In the genomic region with DNA sequence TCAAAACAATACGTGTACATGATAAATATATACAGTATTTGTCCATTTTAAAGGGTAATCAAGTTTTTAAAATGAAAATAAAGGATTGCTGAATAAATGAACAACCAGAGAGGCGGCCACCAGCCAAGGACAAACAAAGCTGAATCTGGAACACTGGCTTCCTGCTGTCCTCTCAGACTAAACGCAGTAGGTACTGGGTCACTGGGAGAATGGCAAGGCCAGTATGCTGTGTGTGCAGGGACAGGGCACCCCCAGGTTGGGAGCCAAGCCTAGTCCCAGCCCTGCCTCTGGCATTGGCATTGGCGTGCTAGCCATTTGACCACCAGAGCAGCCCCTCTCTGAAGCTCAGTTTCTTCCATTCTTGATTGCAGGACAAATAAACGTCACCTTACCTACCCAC, we compare ENCODE assay signal across 18 cellular contexts. TPM values are rescaled to one million over a fixed set of nuclear protein-coding genes. Genes with fewer than 3 reads are reported as not detected.
A peak's percentile ranks its signal among the peaks of the same experiment; 100 is the strongest.
DNase-seq lines count a peak whose midpoint lies in the region; ATAC-seq and TF ChIP-seq lines count a peak whose summit lies in the region.
"Had no signal": no experiment of that assay in that cellular context is flagged by ENCODE, and none has a peak within 500 bp of the region (broad histone marks: within the 10 kb centered on the region; RNA-seq: fewer than 3 reads in every experiment).

No MANE protein-coding gene starts in this region.

- no peak overlapping the region for H3K4me3 Mint-ChIP-seq in brain
- H3K4me3 Mint-ChIP-seq in nephron progenitor cell: no peak overlapping the region
- H3K4me3 Mint-ChIP-seq in T-helper 2 cell treated with Interferon-gamma antibody and Interleukin-4, amounts not matched to agents 5 μg/mL and 100 μg/mL, for 36 hours: no peak overlapping the region
- no peak overlapping the region for H3K4me3 Mint-ChIP-seq in effector memory CD8-positive, alpha-beta T cell
- H3K4me3 Mint-ChIP-seq: CD14-positive monocyte had no signal

- no peak overlapping the region for H3K4me3 ChIP-seq in gastrocnemius medialis
- H3K4me3 ChIP-seq: A549, Peyer's patch had no signal

- ATAC-seq in gastrocnemius medialis: no peak
- no peak for ATAC-seq in effector memory CD8-positive, alpha-beta T cell (replicated peaks)
- ATAC-seq: A549, HCT116 had no signal

- H3K4me1 ChIP-seq in gastrocnemius medialis: peaks cover 65 to 74% of the 10 kb centered on the region in 2 donors

- no peaks in the 10 kb centered on the region for H3K9me3 ChIP-seq in gastrocnemius medialis
- H3K9me3 ChIP-seq: A549, Peyer's patch had no signal

- no peak for TF ChIP-seq CTCF in RWPE1 (conservative IDR thresholded peaks at IDR 0.05; ENCODE audit: low read depth)
- no peak for TF ChIP-seq CTCF in brain (conservative IDR thresholded peaks at IDR 0.05)
- no peak for TF ChIP-seq CTCF in nephron progenitor cell (IDR thresholded peaks at IDR 0.05)
- TF ChIP-seq CTCF in gastrocnemius medialis (IDR thresholded peaks at IDR 0.05 in 4 of 5, conservative IDR thresholded peaks at IDR 0.05 in 1 of 5): no peak
- no peak for TF ChIP-seq CTCF in GM13977 (IDR thresholded peaks at IDR 0.05; ENCODE audit: extremely low read depth, insufficient read depth, missing control alignments)

- H3K27ac ChIP-seq in RWPE1 (peak overlapping the region; percentile 70), gastrocnemius medialis (peak overlapping the region in 3 of 4 donors; percentile 3 to 78 (median 75))
- H3K27ac ChIP-seq: A549, Peyer's patch had no signal

- H3K27ac Mint-ChIP-seq in brain (peak overlapping the region; percentile 6 to 98 (median 33)), nephron progenitor cell (peak overlapping the region; percentile 44)
- no peak overlapping the region for H3K27ac Mint-ChIP-seq in T-helper 2 cell treated with Interferon-gamma antibody and Interleukin-4, amounts not matched to agents 5 μg/mL and 100 μg/mL, for 36 hours
- no peak overlapping the region for H3K27ac Mint-ChIP-seq in effector memory CD8-positive, alpha-beta T cell
- H3K27ac Mint-ChIP-seq: CD14-positive monocyte had no signal

- DNase-seq in RWPE1 (ENCODE audit: low spot score): no peak
- DNase-seq in nephron progenitor cell: no peak
- DNase-seq in gastrocnemius medialis: no peak
- DNase-seq in GM13977 (ENCODE audit: low spot score): no peak
- no peak for DNase-seq in T-helper 2 cell treated with Interferon-gamma antibody and Interleukin-4, amounts not matched to agents 5 μg/mL and 100 μg/mL, for 36 hours (ENCODE audit: low spot score)
- no peak for DNase-seq in NCI-H2171 (lab: John Stamatoyannopoulos, UW)
- no peak for DNase-seq in effector memory CD8-positive, alpha-beta T cell
- DNase-seq: COR-L47, DMS53, MM.1S, NCI-H1105 treated with DMSO at 0.1 percent for 48 hours, NCI-H187, NCI-H510A, Peyer's patch had no signal

- intact Hi-C loops in gastrocnemius medialis (cut with DNase I; ENCODE audit: low total_unique reads): loop anchor here (5.0 kb wide), 1 partner anchor 110 kb away; no protein-coding TSS in a partner anchor

- H3K4me1 Mint-ChIP-seq in brain (peaks cover 95% of the 10 kb centered on the region), nephron progenitor cell (peaks cover 76% of the 10 kb centered on the region)
- H3K4me1 Mint-ChIP-seq in T-helper 2 cell treated with Interferon-gamma antibody and Interleukin-4, amounts not matched to agents 5 μg/mL and 100 μg/mL, for 36 hours (ENCODE audit: low read depth): peaks cover 13% of the 10 kb centered on the region
- peaks cover 11 to 17% of the 10 kb centered on the region in 2 donors for H3K4me1 Mint-ChIP-seq in effector memory CD8-positive, alpha-beta T cell (ENCODE audit: low read depth in 2 of 2)
- H3K4me1 Mint-ChIP-seq: CD14-positive monocyte had no signal

- POLR2A ChIA-PET in RWPE1 (lab: Yijun Ruan, JAX; ENCODE audit: low non-redundant PET): no interaction called here

- H3K36me3 ChIP-seq in gastrocnemius medialis: no peaks in the 10 kb centered on the region
- H3K36me3 ChIP-seq: Peyer's patch had no signal

- CTCF ChIA-PET in RWPE1 (lab: Yijun Ruan, JAX): no interaction called here

- in situ Hi-C loops in gastrocnemius medialis (cut with MboI; ENCODE audit: low sequenced_read_pairs in 4 of 4) (no loop called here), GM13977 (cut with MboI; ENCODE audit: low pct_unique_long_range_greater_than_20kb, low sequenced_read_pairs, unreplicated experiment) (no loop called here)

- no peaks in the 10 kb centered on the region for H3K27me3 ChIP-seq in gastrocnemius medialis
- H3K27me3 ChIP-seq: Peyer's patch had no signal

- H3K36me3 Mint-ChIP-seq in brain (no peaks in the 10 kb centered on the region), nephron progenitor cell (ENCODE audit: low read depth) (no peaks in the 10 kb centered on the region)
- no peaks in the 10 kb centered on the region for H3K36me3 Mint-ChIP-seq in T-helper 2 cell treated with Interferon-gamma antibody and Interleukin-4, amounts not matched to agents 5 μg/mL and 100 μg/mL, for 36 hours (ENCODE audit: low read depth)
- H3K36me3 Mint-ChIP-seq in effector memory CD8-positive, alpha-beta T cell (ENCODE audit: insufficient read depth): peaks cover 8% of the 10 kb centered on the region
- H3K36me3 Mint-ChIP-seq: CD14-positive monocyte had no signal

- H3K9me3 Mint-ChIP-seq in brain (no peaks in the 10 kb centered on the region), nephron progenitor cell (no peaks in the 10 kb centered on the region)
- H3K9me3 Mint-ChIP-seq in T-helper 2 cell treated with Interferon-gamma antibody and Interleukin-4, amounts not matched to agents 5 μg/mL and 100 μg/mL, for 36 hours: no peaks in the 10 kb centered on the region
- no peaks in the 10 kb centered on the region for H3K9me3 Mint-ChIP-seq in effector memory CD8-positive, alpha-beta T cell
- H3K9me3 Mint-ChIP-seq: CD14-positive monocyte had no signal

- TF ChIP-seq POLR2A in gastrocnemius medialis (IDR thresholded peaks at IDR 0.05): no peak

- H3K27me3 Mint-ChIP-seq in brain (no peaks in the 10 kb centered on the region), nephron progenitor cell (ENCODE audit: low read depth, poor library complexity) (peaks cover 3% of the 10 kb centered on the region)
- no peaks in the 10 kb centered on the region for H3K27me3 Mint-ChIP-seq in T-helper 2 cell treated with Interferon-gamma antibody and Interleukin-4, amounts not matched to agents 5 μg/mL and 100 μg/mL, for 36 hours (ENCODE audit: low read depth)
- H3K27me3 Mint-ChIP-seq in effector memory CD8-positive, alpha-beta T cell: no peaks in the 10 kb centered on the region

RNA-seq across cellular contexts. Expression of a gene that starts 33.8 kb away (rescaled TPM):
- 20.7 TPM for polyA plus RNA-seq in brain (ENCODE audit: insufficient read depth, low read depth, low replicate concordance)
- 10 to 100 TPM; 28.6 to 51.2 (median 40.3) TPM for total RNA-seq in gastrocnemius medialis

Comparison
In these comparisons a context has a peak if more than half of its experiments do, and no peak if none do; other contexts are left out.
1. H3K27ac Mint-ChIP-seq: peak in brain (5 of 5) and nephron progenitor cell (single experiment); none in T-helper 2 cell treated with Interferon-gamma antibody and Interleukin-4, amounts not matched to agents 5 μg/mL and 100 μg/mL, for 36 hours (single experiment) and effector memory CD8-positive, alpha-beta T cell (0 of 2).